In genomic region chr9:126394802-126395201, GRCh38 we compare ENCODE assay signal across 16 cellular contexts.
"Had no signal": no experiment of that assay in that cellular context is flagged by ENCODE, and none has a peak within 500 bp of the region (broad histone marks: within the 10 kb centered on the region; RNA-seq: fewer than 3 reads in every experiment).

No MANE protein-coding gene starts in this region.

- DNase-seq: activated CD4-positive, alpha-beta memory T cell treated with anti-CD3 and anti-CD28 coated beads for 36 hours; activated naive CD4-positive, alpha-beta T cell treated with Interleukin-2 at 50 U/mL for 16 hours; cerebellar nuclear complex; glutamatergic neuron; immature natural killer cell; left cardiac atrium; mucosa of descending colon; spleen; stimulated activated CD4-positive, alpha-beta T cell treated with anti-CD3 and anti-CD28 coated beads, Interleukin-1b, Interleukin-23, amount 100 ng/mL, for 48 hours; stimulated activated naive B cell treated with anti-CD40 and anti-IgM and Interleukin-4, amounts not matched to agents 10 μg/mL and 1 μg/mL and 100 μg/mL, for 72 hours; T1000; upper lobe of left lung had no signal

- H3K9me3 Mint-ChIP-seq: activated CD4-positive, alpha-beta memory T cell treated with anti-CD3 and anti-CD28 coated beads for 36 hours; immature natural killer cell; nephron; stimulated activated naive B cell treated with anti-CD40 and anti-IgM and Interleukin-4, amounts not matched to agents 10 μg/mL and 1 μg/mL and 100 μg/mL, for 72 hours had no signal

- H3K4me3 Mint-ChIP-seq: activated CD4-positive, alpha-beta memory T cell treated with anti-CD3 and anti-CD28 coated beads for 36 hours; immature natural killer cell; nephron; stimulated activated naive B cell treated with anti-CD40 and anti-IgM and Interleukin-4, amounts not matched to agents 10 μg/mL and 1 μg/mL and 100 μg/mL, for 72 hours had no signal

- H3K27ac Mint-ChIP-seq: activated CD4-positive, alpha-beta memory T cell treated with anti-CD3 and anti-CD28 coated beads for 36 hours; nephron; stimulated activated naive B cell treated with anti-CD40 and anti-IgM and Interleukin-4, amounts not matched to agents 10 μg/mL and 1 μg/mL and 100 μg/mL, for 72 hours had no signal

- H3K36me3 Mint-ChIP-seq: activated CD4-positive, alpha-beta memory T cell treated with anti-CD3 and anti-CD28 coated beads for 36 hours had no signal

- ATAC-seq: left cardiac atrium; sciatic nerve; stimulated activated naive B cell treated with anti-CD40 and anti-IgM and Interleukin-4, amounts not matched to agents 10 μg/mL and 1 μg/mL and 100 μg/mL, for 72 hours had no signal

- H3K27ac ChIP-seq: esophagus muscularis mucosa, suprapubic skin had no signal

- H3K27me3 Mint-ChIP-seq: activated CD4-positive, alpha-beta memory T cell treated with anti-CD3 and anti-CD28 coated beads for 36 hours had no signal
